ENCODE assay signal across 19 cellular contexts in the genomic region with DNA sequence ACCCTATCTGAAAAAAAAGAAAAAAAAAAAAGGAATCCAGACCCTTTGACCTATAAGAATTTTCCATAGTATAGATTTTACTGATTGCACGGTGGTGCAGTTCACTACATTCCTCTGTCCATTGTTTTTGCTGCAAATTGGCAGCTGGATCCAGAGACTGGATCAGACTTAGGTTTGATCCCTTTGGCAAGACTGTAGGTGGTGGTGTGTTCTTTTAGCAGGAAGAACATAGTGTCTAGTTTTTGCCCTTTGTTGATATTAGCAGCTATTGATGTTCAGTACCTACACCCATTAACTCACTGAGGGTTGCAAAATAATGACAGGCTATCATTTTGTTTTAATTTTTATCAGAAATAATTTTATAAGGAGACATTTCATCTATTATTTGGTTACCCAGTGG.
"Had no signal": no experiment of that assay in that cellular context is flagged by ENCODE, and none has a peak within 500 bp of the region (broad histone marks: within the 10 kb centered on the region; RNA-seq: fewer than 3 reads in every experiment).

No MANE protein-coding gene starts in this region.

- H3K27ac ChIP-seq: lower lobe of right lung, pancreas, stomach, thyroid gland, upper lobe of left lung had no signal

- ATAC-seq: lower lobe of right lung; naive thymus-derived CD8-positive, alpha-beta T cell; pancreas; stimulated activated effector memory CD8-positive, alpha-beta T cell treated with anti-CD3 and anti-CD28 coated beads, Interleukin-12 subunit alpha, Interleukin-12 subunit beta, amount 100 ng/mL, for 72 hours had no signal

- H3K27me3 Mint-ChIP-seq: naive thymus-derived CD8-positive, alpha-beta T cell had no signal

- H3K4me1 Mint-ChIP-seq: stimulated activated effector memory CD8-positive, alpha-beta T cell treated with anti-CD3 and anti-CD28 coated beads, Interleukin-12 subunit alpha, Interleukin-12 subunit beta, amount 100 ng/mL, for 72 hours had no signal

- H3K9me3 ChIP-seq: esophagus squamous epithelium, lower lobe of right lung, pancreas, sigmoid colon, stomach, thyroid gland, upper lobe of left lung had no signal

- H3K4me3 Mint-ChIP-seq: naive thymus-derived CD8-positive, alpha-beta T cell; stimulated activated effector memory CD8-positive, alpha-beta T cell treated with anti-CD3 and anti-CD28 coated beads, Interleukin-12 subunit alpha, Interleukin-12 subunit beta, amount 100 ng/mL, for 72 hours had no signal

- H3K9me3 Mint-ChIP-seq: naive thymus-derived CD8-positive, alpha-beta T cell; stimulated activated effector memory CD8-positive, alpha-beta T cell treated with anti-CD3 and anti-CD28 coated beads, Interleukin-12 subunit alpha, Interleukin-12 subunit beta, amount 100 ng/mL, for 72 hours had no signal

- H3K27ac Mint-ChIP-seq: naive thymus-derived CD8-positive, alpha-beta T cell; stimulated activated effector memory CD8-positive, alpha-beta T cell treated with anti-CD3 and anti-CD28 coated beads, Interleukin-12 subunit alpha, Interleukin-12 subunit beta, amount 100 ng/mL, for 72 hours had no signal

- H3K36me3 ChIP-seq: lower lobe of right lung, pancreas, sigmoid colon, thyroid gland, upper lobe of left lung had no signal

- H3K4me1 ChIP-seq: pancreas, thyroid gland had no signal

- H3K27me3 ChIP-seq: esophagus squamous epithelium, pancreas, sigmoid colon, stomach, thyroid gland, upper lobe of left lung had no signal

- H3K4me3 ChIP-seq: esophagus squamous epithelium, lower lobe of right lung, pancreas, sigmoid colon, stomach, thyroid gland, upper lobe of left lung had no signal

- DNase-seq: caudate nucleus; cerebellar nuclear complex; effector memory CD4-positive, alpha-beta T cell; esophagus squamous epithelium; foreskin melanocyte; head of caudate nucleus; lower lobe of right lung; naive thymus-derived CD8-positive, alpha-beta T cell; occipital lobe; pancreas; retina; sigmoid colon; stimulated activated CD4-positive, alpha-beta T cell treated with anti-CD3 and anti-CD28 coated beads, Interleukin-2, amount 100 ng/mL, for 24 hours; stimulated activated CD4-positive, alpha-beta T cell treated with anti-CD3 and anti-CD28 coated beads, Interleukin-4, amount 100 ng/mL, for 24 hours; stimulated activated naive CD4-positive, alpha-beta T cell treated with Interleukin-2 at 50 U/mL for 16 hours; stomach; thyroid gland; upper lobe of left lung had no signal
